12 cellular contexts compared by ENCODE assay signal in the genomic region with DNA sequence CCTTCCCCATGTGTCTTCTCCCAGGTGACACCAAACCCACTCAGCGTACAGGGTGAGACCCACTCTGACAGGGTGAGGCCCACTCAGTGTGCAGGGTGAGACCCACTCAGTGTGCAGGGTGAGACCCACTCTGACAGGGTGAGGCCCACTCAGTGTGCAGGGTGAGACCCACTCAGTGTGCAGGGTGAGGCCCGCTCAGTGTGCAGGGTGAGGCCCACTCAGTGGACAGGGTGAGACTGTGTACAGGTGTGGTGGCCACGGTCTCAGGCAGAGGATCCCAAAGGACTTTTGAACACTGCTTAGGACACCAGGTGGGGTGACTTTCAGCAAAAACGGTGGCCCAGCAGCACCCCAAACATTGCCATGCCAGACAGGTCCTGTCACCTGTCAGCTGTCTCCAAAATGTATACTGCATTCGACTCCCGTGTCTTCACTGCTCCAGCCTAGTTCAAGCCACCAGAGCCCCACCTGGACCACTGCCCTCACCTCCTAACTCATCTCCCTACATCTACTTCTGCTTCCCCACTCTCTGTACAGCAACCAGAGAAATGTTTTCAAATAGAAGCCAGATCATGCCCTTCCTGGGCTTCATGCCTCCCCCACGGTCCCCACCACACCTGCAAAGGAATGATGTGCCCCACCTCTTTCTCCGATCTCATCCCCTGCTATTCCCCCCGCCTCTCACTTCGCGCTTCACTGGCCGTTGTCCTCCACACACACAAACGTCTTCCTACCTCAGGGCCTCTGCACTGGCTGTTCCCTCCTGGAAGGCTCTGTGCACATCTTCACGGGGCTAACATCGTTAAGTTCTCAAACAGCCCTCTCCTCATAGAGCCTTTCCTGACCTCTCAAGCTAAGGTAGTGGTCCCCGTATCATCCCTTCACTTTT. TPM values are rescaled to one million over a fixed set of nuclear protein-coding genes. Genes with fewer than 3 reads are reported as not detected.
DNase-seq lines count a peak whose midpoint lies in the region; ATAC-seq and TF ChIP-seq lines count a peak whose summit lies in the region.
"Had no signal": no experiment of that assay in that cellular context is flagged by ENCODE, and none has a peak within 500 bp of the region (broad histone marks: within the 10 kb centered on the region; RNA-seq: fewer than 3 reads in every experiment).

No MANE protein-coding gene starts in this region.

- H3K4me1 Mint-ChIP-seq in naive B cell, result peaks cover 45 to 64% (median 62%) of the 10 kb centered on the region in 3 donors
- H3K4me1 Mint-ChIP-seq: neural crest cell had no signal

- H3K36me3 Mint-ChIP-seq in naive B cell, result no peaks in the 10 kb centered on the region
- H3K36me3 Mint-ChIP-seq: activated CD4-positive, alpha-beta memory T cell treated with anti-CD3 and anti-CD28 coated beads for 36 hours had no signal

- intact Hi-C loops in Right ventricle myocardium inferior (cut with DNase I) (no loop called here), left ventricle myocardium superior (cut with micrococcal nuclease) (no loop called here), upper lobe of right lung (cut with DNase I) (no loop called here)

- H3K9me3 ChIP-seq in duodenal mucosa (ENCODE audit: control insufficient read depth in 1 of 2, low read length in 2 of 2), result no peaks in the 10 kb centered on the region
- no peaks in the 10 kb centered on the region for H3K9me3 ChIP-seq in upper lobe of right lung

- H3K9ac ChIP-seq in duodenal mucosa (ENCODE audit: low read depth in 1 of 2, low read length in 2 of 2), result peak overlapping the region; percentile 32 to 48

- peak overlapping the region; percentile 52 to 94 (median 88) for H3K27ac Mint-ChIP-seq in naive B cell
- H3K27ac Mint-ChIP-seq: activated CD4-positive, alpha-beta memory T cell treated with anti-CD3 and anti-CD28 coated beads for 36 hours; activated naive CD8-positive, alpha-beta T cell treated with anti-CD3 and anti-CD28 coated beads, Interleukin-2, amount 10 ng/mL, durations not matched to agents 7 days and 5 days; T-helper 17 cell had no signal

- H3K27ac ChIP-seq in duodenal mucosa (ENCODE audit: low read depth, low read length), result peak overlapping the region; percentile 47
- peak overlapping the region; percentile 17 for H3K27ac ChIP-seq in upper lobe of right lung

- DNase-seq in Right ventricle myocardium inferior (ENCODE audit: missing footprints) (no peak), left ventricle myocardium superior (no peak), naive B cell (no peak), upper lobe of right lung (no peak), CD1c-positive myeloid dendritic cell (ENCODE audit: extremely low spot score) (no peak), GM19238 (ENCODE audit: insufficient read length, low spot score) (no peak)
- DNase-seq in stimulated activated CD4-positive, alpha-beta T cell treated with anti-CD3 and anti-CD28 coated beads, Interleukin-4, amount 100 ng/mL, for 4 hours, result no peak
- DNase-seq: activated CD4-positive, alpha-beta memory T cell treated with anti-CD3 and anti-CD28 coated beads for 36 hours; activated naive CD8-positive, alpha-beta T cell treated with anti-CD3 and anti-CD28 coated beads, Interleukin-2, amount 10 ng/mL, durations not matched to agents 7 days and 5 days; T-helper 17 cell had no signal

- H3K4me3 Mint-ChIP-seq in naive B cell, result peak overlapping the region; percentile 27 to 79 (median 54)
- H3K4me3 Mint-ChIP-seq: activated CD4-positive, alpha-beta memory T cell treated with anti-CD3 and anti-CD28 coated beads for 36 hours; activated naive CD8-positive, alpha-beta T cell treated with anti-CD3 and anti-CD28 coated beads, Interleukin-2, amount 10 ng/mL, durations not matched to agents 7 days and 5 days; neural crest cell; T-helper 17 cell had no signal

- H3K4me3 ChIP-seq in duodenal mucosa (ENCODE audit: low read depth in 1 of 2, low read length in 2 of 2) (peak overlapping the region; percentile 1 to 20), upper lobe of right lung (no peak overlapping the region)

- ATAC-seq in Right ventricle myocardium inferior, result peak; percentile 21
- ATAC-seq in left ventricle myocardium superior, result no peak
- ATAC-seq in naive B cell (ENCODE audit: low read depth in 2 of 2), result no peak
- ATAC-seq in upper lobe of right lung, result peak; percentile 2
- ATAC-seq: T-helper 17 cell had no signal

- H3K27me3 ChIP-seq in duodenal mucosa (ENCODE audit: control insufficient read depth in 1 of 2, insufficient read depth in 2 of 2, low read length in 2 of 2) (no peaks in the 10 kb centered on the region), upper lobe of right lung (no peaks in the 10 kb centered on the region)

- no peaks in the 10 kb centered on the region for H3K27me3 Mint-ChIP-seq in naive B cell
- H3K27me3 Mint-ChIP-seq: activated CD4-positive, alpha-beta memory T cell treated with anti-CD3 and anti-CD28 coated beads for 36 hours; activated naive CD8-positive, alpha-beta T cell treated with anti-CD3 and anti-CD28 coated beads, Interleukin-2, amount 10 ng/mL, durations not matched to agents 7 days and 5 days; T-helper 17 cell had no signal

- H3K4me1 ChIP-seq in duodenal mucosa (ENCODE audit: control insufficient read depth in 1 of 2, insufficient read depth in 2 of 2, low read length in 2 of 2), result peaks cover 40 to 44% of the 10 kb centered on the region in 2 donors
- H3K4me1 ChIP-seq in upper lobe of right lung, result peaks cover 9% of the 10 kb centered on the region

- peaks cover 0 to 7% (median 3%) of the 10 kb centered on the region in 7 donors for H3K9me3 Mint-ChIP-seq in naive B cell
- H3K9me3 Mint-ChIP-seq: activated CD4-positive, alpha-beta memory T cell treated with anti-CD3 and anti-CD28 coated beads for 36 hours; activated naive CD8-positive, alpha-beta T cell treated with anti-CD3 and anti-CD28 coated beads, Interleukin-2, amount 10 ng/mL, durations not matched to agents 7 days and 5 days had no signal

- no peak for TF ChIP-seq CTCF in upper lobe of right lung (IDR thresholded peaks at IDR 0.05)

- H3K36me3 ChIP-seq in duodenal mucosa (ENCODE audit: control insufficient read depth in 1 of 2, insufficient read depth in 2 of 2, low read length in 2 of 2) (no peaks in the 10 kb centered on the region), upper lobe of right lung (no peaks in the 10 kb centered on the region)

RNA-seq across cellular contexts. Expression of gene ACBD3, which starts 52.1 kb away (rescaled TPM):
- 27.4 TPM for total RNA-seq in Right ventricle myocardium inferior
- 30.1 TPM for total RNA-seq in left ventricle myocardium superior
- 10 to 100 TPM; 38.5 to 88.1 (median 55.0) TPM for polyA plus RNA-seq in naive B cell (ENCODE audit: low read depth in 6 of 6)
- 42.2 TPM for total RNA-seq in upper lobe of right lung

Comparison
In these comparisons a context has a peak if more than half of its experiments do, and no peak if none do; other contexts are left out.
1. ATAC-seq: peak in Right ventricle myocardium inferior (single experiment) and upper lobe of right lung (single experiment); none in left ventricle myocardium superior (single experiment) and naive B cell (0 of 2).